In genomic region chr6:150129616-150130505, GRCh38 we compare ENCODE assay signal across 17 cellular contexts. TPM values are rescaled to one million over a fixed set of nuclear protein-coding genes. Genes with fewer than 3 reads are reported as not detected.
DNase-seq lines count a peak whose midpoint lies in the region; ATAC-seq and TF ChIP-seq lines count a peak whose summit lies in the region.
"Had no signal": no experiment of that assay in that cellular context is flagged by ENCODE, and none has a peak within 500 bp of the region (broad histone marks: within the 10 kb centered on the region; RNA-seq: fewer than 3 reads in every experiment).

No MANE protein-coding gene starts in this region.

- H3K4me1 ChIP-seq in A673 (ENCODE audit: insufficient read depth, low read length, poor library complexity, severe bottlenecking) = no peaks in the 10 kb centered on the region

- CTCF ChIA-PET in A673 (lab: Charles Lee) = no interaction called here

- in situ Hi-C loops in KBM-7 (cut with MboI; ENCODE audit: low pct_unique_long_range_greater_than_20kb, low sequenced_read_pairs) = no loop called here

- POLR2A ChIA-PET in A673 (lab: Charles Lee; ENCODE audit: low non-redundant PET) = no interaction called here

- H3K27me3 ChIP-seq in A673 (replicated peaks; ENCODE audit: insufficient read depth, low read depth, low read length, poor library complexity) = no peaks in the 10 kb centered on the region
- H3K27me3 ChIP-seq: BLaER1 treated with 17β-estradiol and CSF1 and Interleukin-3, amounts not matched to agents 10 nM and 100 nM had no signal

- ATAC-seq in HG02885 (IDR thresholded peaks at IDR 0.05; ENCODE audit: poor library complexity, unreplicated experiment) = no peak
- ATAC-seq in HG03039 (IDR thresholded peaks at IDR 0.05; ENCODE audit: unreplicated experiment) = no peak

- H3K27ac ChIP-seq in A673 (ENCODE audit: low read depth, low read length, poor library complexity, severe bottlenecking) (no peak overlapping the region), VCaP (peak overlapping the region; percentile 32)
- H3K27ac ChIP-seq: BLaER1 treated with 17β-estradiol and CSF1 and Interleukin-3, amounts not matched to agents 10 nM and 100 nM had no signal

- H3K36me3 ChIP-seq in A673 (ENCODE audit: insufficient read depth, low read length, poor library complexity, severe bottlenecking) = no peaks in the 10 kb centered on the region
- H3K36me3 ChIP-seq: BLaER1 treated with 17β-estradiol and CSF1 and Interleukin-3, amounts not matched to agents 10 nM and 100 nM had no signal

- intact Hi-C loops in A673 (cut with micrococcal nuclease; ENCODE audit: unreplicated experiment) (no loop called here), head of caudate nucleus (cut with DNase I) (no loop called here)

- DNase-seq in A673 (ENCODE audit: low spot score) = peak; percentile 71
- DNase-seq in KBM-7 = peak; percentile 47
- peak in 40 of 42 donors; percentile 20 to 93 (median 66) for DNase-seq in head of caudate nucleus
- no peak for DNase-seq in pons (ENCODE audit: low spot score)
- DNase-seq: 8988T; ACHN; Calu3; CD4-positive, alpha-beta T cell; DMS 273 treated with DMSO at 0.1 percent for 48 hours; GOT3; H9; IMR-90 had no signal

- H3K9me3 ChIP-seq in A673 (ENCODE audit: low read depth, low read length, poor library complexity, severe bottlenecking) = no peaks in the 10 kb centered on the region

- TF ChIP-seq CTCF in A673 (conservative IDR thresholded peaks at IDR 0.05; ENCODE audit: low read depth, low read length) = no peak
- no peak for TF ChIP-seq CTCF in VCaP (conservative IDR thresholded peaks at IDR 0.05)

- no TSS peak for BruUV-seq in A673 (replicated peaks; lab: Mats Ljungman, UMichigan)

- no peak overlapping the region for H3K4me3 ChIP-seq in A673 (ENCODE audit: low read depth, low read length, poor library complexity, severe bottlenecking)
- H3K4me3 ChIP-seq: BLaER1 treated with 17β-estradiol and CSF1 and Interleukin-3, amounts not matched to agents 10 nM and 100 nM had no signal

RNA-seq across cellular contexts. Expression of gene PPP1R14C, which starts 13.0 kb away (rescaled TPM):
- total RNA-seq in A673 (2021) = 3.5 and 4.6 TPM in 2 replicates
- total RNA-seq: CD4-positive, alpha-beta T cell; G401; IMR-90 had no signal
